Comparison of ENCODE assay signal across 1 cellular context in genomic region chr1:30823627-30823968, GRCh38.
TF ChIP-seq lines count a peak whose summit lies in the region.

No MANE protein-coding gene starts in this region.

TF ChIP-seq in IMR-90, 13 proteins besides CTCF, POLR2A, EP300 and RAD21 (continued from another document):
- TF ChIP-seq USF2 (IDR thresholded peaks at IDR 0.05; ENCODE audit: low read depth, low read length) (no peak), MXI1 (IDR thresholded peaks at IDR 0.05; ENCODE audit: borderline replicate concordance, low read depth, low read length) (no peak), CEBPB (IDR thresholded peaks at IDR 0.05; ENCODE audit: low read depth, low read length) (no peak), CHD1 (IDR thresholded peaks at IDR 0.05; ENCODE audit: low read depth, low read length) (no peak), RCOR1 (IDR thresholded peaks at IDR 0.05; ENCODE audit: insufficient replicate concordance, low read length) (no peak), MAZ (IDR thresholded peaks at IDR 0.05; ENCODE audit: borderline replicate concordance, low read depth, low read length) (no peak), SMC3 (IDR thresholded peaks at IDR 0.05; ENCODE audit: low read depth, low read length) (no peak), BHLHE40 (IDR thresholded peaks at IDR 0.05; ENCODE audit: low read depth, low read length) (no peak), FOS (IDR thresholded peaks at IDR 0.05; ENCODE audit: low read depth, low read length) (no peak), RFX5 (IDR thresholded peaks at IDR 0.05; ENCODE audit: low read depth, low read length) (no peak)
- TF ChIP-seq, protein P1, sequence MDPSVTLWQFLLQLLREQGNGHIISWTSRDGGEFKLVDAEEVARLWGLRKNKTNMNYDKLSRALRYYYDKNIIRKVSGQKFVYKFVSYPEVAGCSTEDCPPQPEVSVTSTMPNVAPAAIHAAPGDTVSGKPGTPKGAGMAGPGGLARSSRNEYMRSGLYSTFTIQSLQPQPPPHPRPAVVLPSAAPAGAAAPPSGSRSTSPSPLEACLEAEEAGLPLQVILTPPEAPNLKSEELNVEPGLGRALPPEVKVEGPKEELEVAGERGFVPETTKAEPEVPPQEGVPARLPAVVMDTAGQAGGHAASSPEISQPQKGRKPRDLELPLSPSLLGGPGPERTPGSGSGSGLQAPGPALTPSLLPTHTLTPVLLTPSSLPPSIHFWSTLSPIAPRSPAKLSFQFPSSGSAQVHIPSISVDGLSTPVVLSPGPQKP (IDR thresholded peaks at IDR 0.05; ENCODE audit: borderline replicate concordance, low read depth, low read length): no peak
